In genomic region chr1:35490250-35490649, GRCh38 we compare ENCODE assay signal across 29 cellular contexts.
"Had no signal": no experiment of that assay in that cellular context is flagged by ENCODE, and none has a peak within 500 bp of the region (broad histone marks: within the 10 kb centered on the region; RNA-seq: fewer than 3 reads in every experiment).

No MANE protein-coding gene starts in this region.

- H3K27ac ChIP-seq: neutrophil, ovary, parathyroid adenoma, psoas muscle, right lobe of liver, sigmoid colon, suprapubic skin, testis, tibial artery, transverse colon, upper lobe of right lung, uterus had no signal

- DNase-seq: naive thymus-derived CD8-positive, alpha-beta T cell; nephron progenitor cell; nucleus accumbens; ovary; posterior cingulate gyrus; psoas muscle; right cardiac atrium; right lobe of liver; sigmoid colon; small intestine; stimulated activated CD4-positive, alpha-beta T cell treated with anti-CD3 and anti-CD28 coated beads, Interleukin-15, amount 100 ng/mL, for 24 hours; stimulated activated CD4-positive, alpha-beta T cell treated with anti-CD3 and anti-CD28 coated beads, Interleukin-2, amount 100 ng/mL, for 24 hours; stimulated activated CD4-positive, alpha-beta T cell treated with anti-CD3 and anti-CD28 coated beads, Interleukin-4, amount 100 ng/mL, for 1 hour; stimulated activated CD4-positive, alpha-beta T cell treated with anti-CD3 and anti-CD28 coated beads, Interleukin-4, amount 100 ng/mL, for 4 hours; stimulated activated CD8-positive, alpha-beta memory T cell treated with anti-CD3 and anti-CD28 coated beads, Interleukin-4, amount 100 ng/mL, for 48 hours; stimulated activated naive CD4-positive, alpha-beta T cell; stimulated activated naive CD8-positive, alpha-beta T cell treated with anti-CD3 and anti-CD28 coated beads, Interleukin-15, amount 100 ng/mL, for 72 hours; stimulated activated naive CD8-positive, alpha-beta T cell treated with anti-CD3 and anti-CD28 coated beads, Interleukin-15, Interleukin-2, amounts not matched to agents 100 U/mL and 50 U/mL, for 24 hours; substantia nigra; testis; tibial artery; transverse colon; upper lobe of right lung; uterus had no signal

- H3K27me3 ChIP-seq: neutrophil, ovary, right lobe of liver, sigmoid colon, suprapubic skin, testis, tibial artery, transverse colon, upper lobe of right lung, uterus had no signal

- ATAC-seq: naive thymus-derived CD8-positive, alpha-beta T cell; natural killer cell treated with Interleukin-12 subunit alpha and Interleukin-12 subunit beta and Interleukin-15 and Interleukin-18, amount 100 ng/mL, for 72 hours; psoas muscle; right cardiac atrium; right lobe of liver; stimulated activated memory B cell treated with anti-CD40 and anti-IgM and Interleukin-4, amounts not matched to agents 10 μg/mL and 1 μg/mL and 100 μg/mL, for 72 hours; stimulated activated naive CD8-positive, alpha-beta T cell treated with anti-CD3 and anti-CD28 coated beads, Interleukin-15, amount 100 ng/mL, for 72 hours; stimulated activated naive CD8-positive, alpha-beta T cell treated with anti-CD3 and anti-CD28 coated beads, Interleukin-15, Interleukin-2, amounts not matched to agents 100 U/mL and 50 U/mL, for 24 hours; upper lobe of right lung had no signal

- H2AFZ ChIP-seq: parathyroid adenoma had no signal

- FAIRE-seq: small intestine had no signal

- H3K4me1 ChIP-seq: parathyroid adenoma, psoas muscle, testis, upper lobe of right lung, uterus had no signal

- H3K4me3 ChIP-seq: ovary, psoas muscle, right lobe of liver, sigmoid colon, suprapubic skin, testis, tibial artery, transverse colon, upper lobe of right lung, uterus had no signal

- H3K36me3 ChIP-seq: neutrophil, ovary, right lobe of liver, sigmoid colon, uterus had no signal

- H3K9me3 ChIP-seq: neutrophil, ovary, psoas muscle, sigmoid colon, suprapubic skin, testis, upper lobe of right lung, uterus had no signal
